1 cellular context compared by ENCODE assay signal in the genomic region with DNA sequence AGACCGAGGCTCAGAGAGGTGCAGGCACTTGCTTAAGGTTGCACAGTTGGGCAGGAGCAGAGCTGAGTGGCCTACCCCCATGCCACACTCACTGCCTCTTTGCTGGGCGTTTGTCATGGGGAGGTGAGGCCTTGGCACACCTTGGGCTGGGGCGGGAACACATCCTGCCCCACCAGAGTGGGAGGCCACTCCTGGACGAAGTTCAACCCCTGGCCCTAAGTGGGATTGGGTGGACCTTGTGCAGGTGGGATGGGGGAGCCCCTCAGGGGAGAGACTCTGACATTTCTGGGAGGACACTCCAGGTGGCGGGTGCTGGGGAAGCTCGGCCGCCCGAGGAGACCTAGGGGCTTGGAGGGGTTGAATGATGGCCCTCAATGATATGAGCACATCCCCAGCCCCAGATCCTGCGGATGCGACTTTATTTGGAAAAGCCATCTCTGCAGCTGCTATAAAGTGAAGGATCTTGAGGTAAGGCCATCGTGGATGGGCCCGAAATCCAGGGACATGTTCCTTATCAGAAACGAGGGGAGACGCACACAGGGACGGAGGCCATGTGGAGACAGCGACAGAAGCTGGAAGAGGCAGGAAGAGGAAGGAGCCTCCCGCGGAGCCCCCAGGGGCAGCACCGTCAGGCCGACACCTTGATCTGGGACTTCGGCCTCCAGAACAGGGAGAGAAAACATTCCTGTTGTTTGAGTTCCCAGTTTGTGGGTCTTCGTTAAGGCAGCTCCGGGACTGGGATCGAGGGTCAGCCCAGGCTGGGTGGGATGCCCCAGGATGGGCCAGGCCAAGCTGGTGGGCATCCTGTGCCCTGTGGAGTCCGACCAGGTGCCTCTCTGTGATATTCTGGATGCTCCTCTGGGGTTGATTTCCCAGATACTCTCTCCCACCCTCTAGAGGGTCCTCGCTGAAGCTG.
TF ChIP-seq lines count a peak whose summit lies in the region.

No MANE protein-coding gene starts in this region.

TF ChIP-seq in H1, 55 proteins besides CTCF, POLR2A, EP300 and RAD21 (continued from another document):
- no peak for TF ChIP-seq CEBPB (IDR thresholded peaks at IDR 0.05; ENCODE audit: low read depth, low read length)
- no peak for TF ChIP-seq CTBP2 (IDR thresholded peaks at IDR 0.05; ENCODE audit: borderline replicate concordance, insufficient read depth, insufficient read length, low read length)
- no peak for TF ChIP-seq SIX5 (IDR thresholded peaks at IDR 0.05; ENCODE audit: low read depth, low read length)
- no peak for TF ChIP-seq SUZ12 (IDR thresholded peaks at IDR 0.05; ENCODE audit: low read length)
